Comparison of ENCODE assay signal across 8 cellular contexts in genomic region chr22:43186272-43187170, GRCh38.
DNase-seq lines count a peak whose midpoint lies in the region; ATAC-seq and TF ChIP-seq lines count a peak whose summit lies in the region.

Gene TTLL12, minus strand, starts transcription at chr22:43187134. Its CDS starts 65 bp downstream, at chr22:43187069.

- H3K9me3 ChIP-seq in neutrophil, result no peaks in the 10 kb centered on the region

- peaks cover 39 to 42% of the 10 kb centered on the region in 2 experiments for H3K4me1 ChIP-seq in neutrophil (ENCODE audit: control insufficient read depth in 1 of 2, insufficient read depth in 1 of 2, low read depth in 1 of 2, low read length in 1 of 2)

- no peaks in the 10 kb centered on the region for H3K27me3 ChIP-seq in neutrophil

- H3K27ac ChIP-seq in neutrophil, result peak within 1 kb of the TSS; percentile 94
- peak within 1 kb of the TSS; percentile 91 for H3K27ac ChIP-seq in substantia nigra (ENCODE audit: low read depth, low read length, poor library complexity, severe bottlenecking)

- TF ChIP-seq CTCF in neutrophil (IDR thresholded peaks at IDR 0.05), result no peak

- peak; percentile 49 for DNase-seq in NCI-H82 (lab: John Stamatoyannopoulos, UW)
- no peak for DNase-seq in NCI-H82 treated with DMSO at 0.1 percent for 48 hours (lab: John Stamatoyannopoulos, UW; ENCODE audit: unreplicated experiment)
- peak; percentile 51 for DNase-seq in RKO (ENCODE audit: low spot score)
- DNase-seq in activated gamma-delta T cell treated with anti-CD3 and anti-CD28 coated beads, Interleukin-2, amount 50 U/mL, for 16 hours (ENCODE audit: low read depth), result peak; percentile 25
- peak; percentile 54 for DNase-seq in globus pallidus (ENCODE audit: low spot score)
- peak in 35 of 49 donors; percentile 13 to 71 (median 39) for DNase-seq in substantia nigra (lab: John Stamatoyannopoulos, UW)

- ATAC-seq in HG03045 (IDR thresholded peaks at IDR 0.05; ENCODE audit: unreplicated experiment), result peak; percentile 52

- peak within 1 kb of the TSS; percentile 74 to 86 for H3K4me3 ChIP-seq in neutrophil (ENCODE audit: low read depth in 1 of 2, low read length in 1 of 2)

- H3K36me3 ChIP-seq in neutrophil, result peaks cover 14% of the 10 kb centered on the region
